Comparison of ENCODE assay signal across 29 cellular contexts in genomic region chr18:74436158-74436755, GRCh38. TPM values are rescaled to one million over a fixed set of nuclear protein-coding genes. Genes with fewer than 3 reads are reported as not detected.
DNase-seq lines count a peak whose midpoint lies in the region; ATAC-seq, FAIRE-seq and TF ChIP-seq lines count a peak whose summit lies in the region.
"Had no signal": no experiment of that assay in that cellular context is flagged by ENCODE, and none has a peak within 500 bp of the region (broad histone marks: within the 10 kb centered on the region; RNA-seq: fewer than 3 reads in every experiment).

No MANE protein-coding gene starts in this region.

- no peak for TF ChIP-seq POLR2A in H1 (IDR thresholded peaks at IDR 0.05; ENCODE audit: control extremely low read depth in 1 of 2, low read depth in 2 of 2, low read length in 2 of 2)

- H2BK20ac ChIP-seq in H1 (ENCODE audit: low read length): no peak overlapping the region; the same call in 1 of the 2 replicates

- no peak overlapping the region for H3K14ac ChIP-seq in H1 (ENCODE audit: insufficient read length)

- H3K4me1 ChIP-seq in H1 (replicated peaks in 1 of 4; ENCODE audit: control insufficient read depth in 3 of 4, insufficient read depth in 4 of 4, low read length in 3 of 4): no peaks in the 10 kb centered on the region; a peak in 2 of 7 replicates
- no peaks in the 10 kb centered on the region for H3K4me1 ChIP-seq in left lung
- H3K4me1 ChIP-seq: HAP-1, Peyer's patch, SJCRH30 had no signal

- peak overlapping the region; percentile 11; the same call in 1 of the 2 replicates for H4K8ac ChIP-seq in H1 (ENCODE audit: extremely low read depth, insufficient read depth, low read length)

- H2BK120ac ChIP-seq in H1 (replicated peaks; ENCODE audit: low read depth, low read length): no peak overlapping the region

- H4K91ac ChIP-seq in H1 (replicated peaks; ENCODE audit: insufficient read length, low read length): peak overlapping the region; percentile 63

- intact Hi-C loops in left cardiac atrium (cut with DNase I): no loop called here
- intact Hi-C loops in cardiac septum (cut with DNase I): no loop called here
- intact Hi-C loops in left lung (cut with DNase I): no loop called here

- no peaks in the 10 kb centered on the region for H3K36me3 ChIP-seq in H1 (ENCODE audit: control insufficient read depth in 2 of 4, insufficient read depth in 4 of 4, low read length in 3 of 4)
- no peaks in the 10 kb centered on the region for H3K36me3 ChIP-seq in left lung
- H3K36me3 ChIP-seq: HAP-1, Peyer's patch, SJCRH30 had no signal

- 75% methylated on average over 14 of the region's 14 CpGs; no CpG with 5 or more reads in 1 of the 2 experiments for WGBS in H1 (ENCODE audit: extremely low coverage in 1 of 2, insufficient coverage in 1 of 2, insufficient read length in 1 of 2, insufficient replicate concordance in 2 of 2, low coverage in 1 of 2, low lambda C conversion rate in 2 of 2, missing lambda C conversion rate in 1 of 2), 2 experiments

- peak overlapping the region; percentile 56; the same call in 1 of the 2 replicates for H2BK12ac ChIP-seq in H1 (ENCODE audit: low read depth, low read length)

- FAIRE-seq in H1 (lab: Jason Lieb, UNC): no peak
- FAIRE-seq: HepG2 had no signal

- no peak overlapping the region for H3K9ac ChIP-seq in H1 (replicated peaks in 1 of 4; ENCODE audit: extremely low read depth in 1 of 4, low read depth in 3 of 4, low read length in 3 of 4)
- H3K9ac ChIP-seq: BLaER1 treated with 17β-estradiol and CSF1 and Interleukin-3, amounts not matched to agents 10 nM and 100 nM had no signal

- no peak for TF ChIP-seq EP300 in H1 (IDR thresholded peaks at IDR 0.05; ENCODE audit: borderline replicate concordance in 1 of 2, low read depth in 2 of 2, low read length in 2 of 2)

- H2BK15ac ChIP-seq in H1 (ENCODE audit: low read length): no peak overlapping the region

- H3K27ac ChIP-seq in H1 (ENCODE audit: low read depth, low read length): no peak overlapping the region
- no peak overlapping the region for H3K27ac ChIP-seq in left lung
- H3K27ac ChIP-seq: Peyer's patch, SJCRH30 had no signal

- TF ChIP-seq RAD21 in H1 (IDR thresholded peaks at IDR 0.05 in 1 of 2, conservative IDR thresholded peaks at IDR 0.05 in 1 of 2; ENCODE audit: low read depth in 2 of 2, low read length in 2 of 2): no peak

- peak overlapping the region; percentile 46; the same call in 1 of the 2 replicates for H2BK5ac ChIP-seq in H1 (ENCODE audit: low read depth, low read length)

- no peak overlapping the region for H3K4ac ChIP-seq in H1 (replicated peaks; ENCODE audit: insufficient read length, low read depth, low read length)

- H3K79me2 ChIP-seq in H1 (ENCODE audit: control insufficient read depth in 1 of 2, insufficient read depth in 2 of 2, low read length in 2 of 2): no peaks in the 10 kb centered on the region

- no peaks in the 10 kb centered on the region for H3K79me1 ChIP-seq in H1 (ENCODE audit: low read depth, low read length)

- 0 out of 4 replicates have a peak overlapping the region, but pooled peaks of 1 of the 2 experiments have one; percentile 1 for H3K4me2 ChIP-seq in H1 (ENCODE audit: insufficient read depth in 1 of 2, low read depth in 2 of 2, low read length in 2 of 2)
- H3K4me2 ChIP-seq: BLaER1 treated with 17β-estradiol and CSF1 and Interleukin-3, amounts not matched to agents 10 nM and 100 nM had no signal

- CTCF ChIA-PET in H1 (lab: Charles Lee; ENCODE audit: partially characterized antibody): interaction anchor here (0.9 kb wide), 1 partner anchor 15 kb away, joined by 3 read pairs; no protein-coding TSS in a partner anchor

- H3K56ac ChIP-seq in H1 (replicated peaks; ENCODE audit: insufficient read length, low read depth, low read length): no peak overlapping the region

- H2AK5ac ChIP-seq in H1 (ENCODE audit: low read depth, low read length): 0 out of 2 replicates have a peak overlapping the region, but pooled peaks have one; percentile 91

- H4K5ac ChIP-seq in H1 (ENCODE audit: insufficient read length, low read depth, low read length): no peak overlapping the region

- no peak for TF ChIP-seq CTCF in H1 (IDR thresholded peaks at IDR 0.05; ENCODE audit: control extremely low read depth in 1 of 3, insufficient read depth in 1 of 3, low read depth in 1 of 3, low read length in 3 of 3)
- TF ChIP-seq CTCF in left lung (IDR thresholded peaks at IDR 0.05): no peak

- no peaks in the 10 kb centered on the region; the same call in 1 of the 2 replicates for H3K23me2 ChIP-seq in H1 (ENCODE audit: low read depth, low read length)

- no peaks in the 10 kb centered on the region for H3K27me3 ChIP-seq in H1 (replicated peaks in 1 of 4; ENCODE audit: control insufficient read depth in 3 of 4, extremely low read depth in 1 of 4, insufficient read depth in 3 of 4, low read length in 3 of 4)
- no peaks in the 10 kb centered on the region for H3K27me3 ChIP-seq in left lung
- H3K27me3 ChIP-seq: BLaER1 treated with 17β-estradiol and CSF1 and Interleukin-3, amounts not matched to agents 10 nM and 100 nM; Peyer's patch; SJCRH30 had no signal

- no peak overlapping the region for H3K23ac ChIP-seq in H1 (ENCODE audit: insufficient read length)

- DNase-seq in left cardiac atrium: no peak
- DNase-seq in cardiac septum (ENCODE audit: low spot score): no peak
- DNase-seq in H1 (ENCODE audit: low read depth in 1 of 2, low spot score in 2 of 2): no peak
- peak; percentile 33 for DNase-seq in iPS DF 4.7 (ENCODE audit: extremely low read depth, low spot score)
- DNase-seq in NOMO-1 (lab: John Stamatoyannopoulos, UW; ENCODE audit: unreplicated experiment in 2 of 2): no peak
- no peak for DNase-seq in NCI-H187 treated with DMSO at 0.1 percent for 48 hours (lab: John Stamatoyannopoulos, UW)
- DNase-seq in left lung: no peak
- DNase-seq: CD4-positive, alpha-beta T cell; DMS53; HFFc6; Karpas-422; NCI-H1092 treated with DMSO at 0.1 percent for 48 hours; NCI-H1436; NCI-H187; NCI-H2107; NCI-H446 treated with DMSO at 0.1 percent for 48 hours; NCI-H526; OCI-M1; Peyer's patch; SJCRH30 had no signal

- peak overlapping the region; percentile 90 for H2AFZ ChIP-seq in H1 (ENCODE audit: low read length)

- peak; percentile 41 to 47 for ATAC-seq in left cardiac atrium
- no peak for ATAC-seq in left lung
- ATAC-seq: HepG2, SK-N-SH treated with all-trans-retinoic acid at 6 μM for 48 hours had no signal

- H3K9me3 ChIP-seq in H1 (ENCODE audit: insufficient read depth in 2 of 2, low read depth in 1 of 2, low read length in 1 of 2): no peaks in the 10 kb centered on the region
- no peaks in the 10 kb centered on the region for H3K9me3 ChIP-seq in left lung
- H3K9me3 ChIP-seq: HAP-1, Peyer's patch, SJCRH30 had no signal

- H3K18ac ChIP-seq in H1 (ENCODE audit: extremely low read depth, low read length): no peak overlapping the region

- POLR2A ChIA-PET in H1 (lab: Charles Lee; ENCODE audit: partially characterized antibody): no interaction called here

- H3K4me3 ChIP-seq in H1 (ENCODE audit: extremely low read depth in 1 of 4, insufficient read depth in 2 of 4, low read depth in 3 of 4, low read length in 4 of 4) (no peak overlapping the region), left lung (no peak overlapping the region)
- H3K4me3 ChIP-seq: BLaER1 treated with 17β-estradiol and CSF1 and Interleukin-3, amounts not matched to agents 10 nM and 100 nM; HAP-1; Peyer's patch; SJCRH30 had no signal

- no peaks in the 10 kb centered on the region for H4K20me1 ChIP-seq in H1 (replicated peaks in 1 of 2; ENCODE audit: control insufficient read depth in 1 of 2, insufficient read depth in 2 of 2, low read length in 2 of 2)

TF ChIP-seq in H1, 55 proteins besides CTCF, POLR2A, EP300 and RAD21 (continues in another document):
- no peak for TF ChIP-seq POU5F1 (IDR thresholded peaks at IDR 0.05; ENCODE audit: low read depth, low read length)
- no peak for TF ChIP-seq CEBPB (IDR thresholded peaks at IDR 0.05; ENCODE audit: low read depth, low read length)
- TF ChIP-seq TEAD4 (IDR thresholded peaks at IDR 0.05; ENCODE audit: low read depth, low read length): no peak
- no peak for TF ChIP-seq JUN (IDR thresholded peaks at IDR 0.05; ENCODE audit: low read depth, low read length)
- no peak for TF ChIP-seq SIN3A (conservative IDR thresholded peaks at IDR 0.05 in 1 of 2, IDR thresholded peaks at IDR 0.05 in 1 of 2; ENCODE audit: low read depth in 1 of 2, low read length in 2 of 2)
- TF ChIP-seq EGR1 (IDR thresholded peaks at IDR 0.05; ENCODE audit: borderline replicate concordance, low read depth, low read length): no peak

RNA-seq across cellular contexts. Expression of gene DIPK1C, which starts 20.9 kb away (rescaled TPM):
- total RNA-seq in left cardiac atrium (1 to 10 TPM; 1.3 to 1.5 TPM), cardiac septum (5.9 TPM), left lung (not detected)
- total RNA-seq in H1 (2021; fragmentation: NEBNext Ultra II Directional; extraction: Animal tissue kit (Norgen Biotek cat#: 25700)): not detected in 2 replicates
- polyA plus RNA-seq in H1 (2011; rRNA removed): 0.08 TPM in 1 of 2 replicates, not detected in the other
- polyA plus RNA-seq in H1 (2011; cell fraction: cytosol; rRNA removed): not detected
- not detected for polyA plus RNA-seq in H1 (2011; cell fraction: nucleus; rRNA removed)
- 0.13 TPM in 1 of 4 replicates, not detected in the others for polyA plus RNA-seq in H1 (2012, experiment 1 of 2)
- not detected for polyA plus RNA-seq in H1 (2012, experiment 2 of 2)
- polyA plus RNA-seq in H1 (2013, experiment 1 of 2): not detected
- not detected for polyA plus RNA-seq in H1 (2013, experiment 2 of 2)
- polyA minus RNA-seq in H1 (2011; rRNA and poly(A)+ RNA removed): not detected in 2 replicates
- polyA minus RNA-seq in H1 (2011; cell fraction: cytosol; rRNA and poly(A)+ RNA removed): not detected
- polyA minus RNA-seq in H1 (2011; cell fraction: nucleus; rRNA and poly(A)+ RNA removed): not detected
- total RNA-seq: A172; CD4-positive, alpha-beta T cell; Daoy; G401; HepG2; HFFc6; HT1080; SJCRH30 had no signal
- polyA plus RNA-seq: AG04450 had no signal

RNA-seq across cellular contexts. Expression of gene CNDP2, which starts 59.9 kb away (rescaled TPM):
- total RNA-seq in left cardiac atrium (10 to 100 TPM; 71.1 to 79.4 TPM), cardiac septum (65.7 TPM), left lung (100 to 1,000 TPM; 242 to 301 TPM)
- 243 TPM in 2 replicates for total RNA-seq in H1 (2021; fragmentation: NEBNext Ultra II Directional; extraction: Animal tissue kit (Norgen Biotek cat#: 25700))
- 71.8 and 95.6 TPM in 2 replicates for polyA plus RNA-seq in H1 (2011; rRNA removed)
- 143 TPM for polyA plus RNA-seq in H1 (2011; cell fraction: cytosol; rRNA removed)
- polyA plus RNA-seq in H1 (2011; cell fraction: nucleus; rRNA removed): 117 TPM
- polyA plus RNA-seq in H1 (2012, experiment 1 of 2): 206 to 243 TPM (median 228 TPM) in 4 replicates
- 200 TPM for polyA plus RNA-seq in H1 (2012, experiment 2 of 2)
- polyA plus RNA-seq in H1 (2013, experiment 1 of 2): 149 TPM
- 147 TPM for polyA plus RNA-seq in H1 (2013, experiment 2 of 2)
- 161 and 173 TPM in 2 replicates for polyA minus RNA-seq in H1 (2011; rRNA and poly(A)+ RNA removed)
- 117 TPM for polyA minus RNA-seq in H1 (2011; cell fraction: cytosol; rRNA and poly(A)+ RNA removed)
- polyA minus RNA-seq in H1 (2011; cell fraction: nucleus; rRNA and poly(A)+ RNA removed): 78.6 TPM
